ENCODE assay signal across 16 cellular contexts in the genomic region with DNA sequence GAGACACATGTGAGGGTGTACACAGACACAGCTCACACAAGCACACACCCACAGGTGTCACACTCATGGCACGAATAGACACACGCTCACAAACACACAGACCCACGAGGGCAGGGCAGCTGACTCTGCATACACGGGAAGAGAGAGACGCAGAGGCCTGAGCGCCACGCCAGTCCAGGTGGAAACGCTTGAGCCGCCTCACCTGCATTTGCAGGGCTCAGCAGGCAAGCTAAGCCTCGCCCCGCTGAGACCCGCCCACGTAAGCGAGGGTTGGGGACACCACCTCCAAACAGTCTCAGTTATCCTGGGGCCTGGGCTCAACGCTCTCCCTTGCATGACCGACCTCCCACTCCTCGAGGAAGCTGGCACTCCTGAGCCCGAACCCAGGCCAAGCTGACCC.
A peak's percentile ranks its signal among the peaks of the same experiment; 100 is the strongest.
DNase-seq lines count a peak whose midpoint lies in the region; ATAC-seq and TF ChIP-seq lines count a peak whose summit lies in the region.
"Had no signal": no experiment of that assay in that cellular context is flagged by ENCODE, and none has a peak within 500 bp of the region (broad histone marks: within the 10 kb centered on the region; RNA-seq: fewer than 3 reads in every experiment).

No MANE protein-coding gene starts in this region.

- H3K4me3 Mint-ChIP-seq in WTC11: no peak overlapping the region
- H3K4me3 Mint-ChIP-seq: dendritic cell treated with granulocyte-macrophage colony-stimulating factor and Interleukin-4, amounts not matched to agents 40 ng/mL and 50 ng/mL, for 4 days had no signal

- CTCF ChIA-PET in WTC11 (lab: Charles Lee): interaction anchor here (1.2 kb wide), 1 partner anchor 10 kb away, joined by 4 read pairs; no protein-coding TSS in a partner anchor

- peak; percentile 8 for DNase-seq in activated gamma-delta T cell (lab: John Stamatoyannopoulos, UW)
- no peak for DNase-seq in activated gamma-delta T cell treated with Interleukin-2 at 50 U/mL for 16 hours
- DNase-seq in WTC11 (ENCODE audit: low spot score): peak; percentile 27
- peak; percentile 68 for DNase-seq in left kidney (ENCODE audit: low read depth, low spot score)
- DNase-seq in thoracic aorta (ENCODE audit: low spot score): no peak
- DNase-seq: activated CD4-positive, alpha-beta T cell treated with anti-CD3 and anti-CD28 coated beads for 4 hours; NCI-H187; stimulated activated CD8-positive, alpha-beta memory T cell treated with anti-CD3 and anti-CD28 coated beads, Interleukin-4, amount 100 ng/mL, for 48 hours had no signal

- H3K27me3 ChIP-seq in thoracic aorta (replicated peaks; ENCODE audit: insufficient read depth): no peaks in the 10 kb centered on the region
- H3K27me3 ChIP-seq: uterus had no signal

- 0 out of 2 replicates have a peak overlapping the region, but pooled peaks have one; percentile 84 for H3K27ac Mint-ChIP-seq in WTC11
- H3K27ac Mint-ChIP-seq: activated T-helper 2 cell treated with anti-CD3 and anti-CD28 coated beads, Interferon-gamma antibody, Interleukin-2, Interleukin-4, amounts not matched to agents 10 μg/mL and 5 μg/mL and 100 μg/mL, durations not matched to agents 14 hours and 24 hours and 36 hours; dendritic cell treated with granulocyte-macrophage colony-stimulating factor and Interleukin-4, amounts not matched to agents 40 ng/mL and 50 ng/mL, for 4 days had no signal

- peaks cover 16% of the 10 kb centered on the region for H3K9me3 Mint-ChIP-seq in WTC11
- H3K9me3 Mint-ChIP-seq: activated T-helper 2 cell treated with anti-CD3 and anti-CD28 coated beads, Interferon-gamma antibody, Interleukin-2, Interleukin-4, amounts not matched to agents 10 μg/mL and 5 μg/mL and 100 μg/mL, durations not matched to agents 14 hours and 24 hours and 36 hours; dendritic cell treated with granulocyte-macrophage colony-stimulating factor and Interleukin-4, amounts not matched to agents 40 ng/mL and 50 ng/mL, for 4 days had no signal

- no peak overlapping the region for H3K4me3 ChIP-seq in thoracic aorta
- H3K4me3 ChIP-seq: A549, uterus had no signal

- H3K9me3 ChIP-seq in thoracic aorta: no peaks in the 10 kb centered on the region
- H3K9me3 ChIP-seq: A549, neutrophil, uterus had no signal

- peaks cover 5% of the 10 kb centered on the region; the same call in 1 of the 2 replicates for H3K27me3 Mint-ChIP-seq in WTC11 (ENCODE audit: low read depth)

- POLR2A ChIA-PET in WTC11 (lab: Charles Lee): interaction anchor here (0.6 to 0.8 kb wide), 2 partner anchors 10 to 165 kb away, joined by 3 read pairs; no protein-coding TSS in a partner anchor

- ATAC-seq in WTC11: peak; percentile 73
- ATAC-seq in thoracic aorta (ENCODE audit: insufficient number of reproducible peaks, low FRiP score, low read depth): no peak
- ATAC-seq in GM18870 (IDR thresholded peaks at IDR 0.05; ENCODE audit: unreplicated experiment): no peak
- ATAC-seq in GM21360 (IDR thresholded peaks at IDR 0.05; ENCODE audit: unreplicated experiment): no peak
- no peak for ATAC-seq in HG03378 (IDR thresholded peaks at IDR 0.05; ENCODE audit: unreplicated experiment)
- ATAC-seq: A549 had no signal

- TF ChIP-seq CTCF in WTC11 (IDR thresholded peaks at IDR 0.05) (no peak), thoracic aorta (IDR thresholded peaks at IDR 0.05) (no peak)

- peak overlapping the region; percentile 37 to 70 for H3K27ac ChIP-seq in thoracic aorta
- H3K27ac ChIP-seq: A549, neutrophil had no signal

- peaks cover 25% of the 10 kb centered on the region for H3K4me1 Mint-ChIP-seq in WTC11

- H3K4me1 ChIP-seq in thoracic aorta (ENCODE audit: control insufficient read depth in 1 of 2, low read depth in 2 of 2): peaks cover 23 to 35% of the 10 kb centered on the region in 2 donors
- H3K4me1 ChIP-seq: A549 had no signal

- no peaks in the 10 kb centered on the region for H3K36me3 ChIP-seq in thoracic aorta
- H3K36me3 ChIP-seq: neutrophil, uterus had no signal

- H3K36me3 Mint-ChIP-seq in WTC11: peaks cover 13% of the 10 kb centered on the region

TF ChIP-seq in WTC11, 78 proteins besides CTCF, POLR2A, EP300 and RAD21:
- TF ChIP-seq CREB1 (CRISPR knock-in tag; IDR thresholded peaks at IDR 0.05) (no peak), IRF1 (CRISPR knock-in tag; IDR thresholded peaks at IDR 0.05) (no peak), EMX1 (CRISPR knock-in tag; IDR thresholded peaks at IDR 0.05) (no peak), NFE2L1 (CRISPR knock-in tag; IDR thresholded peaks at IDR 0.05) (no peak), NR2C2 (CRISPR knock-in tag; IDR thresholded peaks at IDR 0.05) (no peak), OVOL2 (CRISPR knock-in tag; IDR thresholded peaks at IDR 0.05; ENCODE audit: borderline replicate concordance) (no peak), MYBL2 (CRISPR knock-in tag; IDR thresholded peaks at IDR 0.05) (no peak), GRHL2 (CRISPR knock-in tag; IDR thresholded peaks at IDR 0.05; ENCODE audit: insufficient replicate concordance, severe bottlenecking) (no peak), ZNF317 (CRISPR knock-in tag; IDR thresholded peaks at IDR 0.05; ENCODE audit: borderline replicate concordance, low read depth) (no peak), ZNF232 (CRISPR knock-in tag; IDR thresholded peaks at IDR 0.05) (no peak), ZNF671 (CRISPR knock-in tag; IDR thresholded peaks at IDR 0.05) (no peak), TEAD1 (CRISPR knock-in tag; IDR thresholded peaks at IDR 0.05) (no peak), TEAD4 (CRISPR knock-in tag; IDR thresholded peaks at IDR 0.05) (no peak), MXD4 (CRISPR knock-in tag; IDR thresholded peaks at IDR 0.05; ENCODE audit: borderline replicate concordance) (no peak)
- TF ChIP-seq, protein P1, sequence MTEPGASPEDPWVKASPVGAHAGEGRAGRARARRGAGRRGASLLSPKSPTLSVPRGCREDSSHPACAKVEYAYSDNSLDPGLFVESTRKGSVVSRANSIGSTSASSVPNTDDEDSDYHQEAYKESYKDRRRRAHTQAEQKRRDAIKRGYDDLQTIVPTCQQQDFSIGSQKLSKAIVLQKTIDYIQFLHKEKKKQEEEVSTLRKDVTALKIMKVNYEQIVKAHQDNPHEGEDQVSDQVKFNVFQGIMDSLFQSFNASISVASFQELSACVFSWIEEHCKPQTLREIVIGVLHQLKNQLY (CRISPR knock-in tag; IDR thresholded peaks at IDR 0.05): no peak
- TF ChIP-seq, protein P2, sequence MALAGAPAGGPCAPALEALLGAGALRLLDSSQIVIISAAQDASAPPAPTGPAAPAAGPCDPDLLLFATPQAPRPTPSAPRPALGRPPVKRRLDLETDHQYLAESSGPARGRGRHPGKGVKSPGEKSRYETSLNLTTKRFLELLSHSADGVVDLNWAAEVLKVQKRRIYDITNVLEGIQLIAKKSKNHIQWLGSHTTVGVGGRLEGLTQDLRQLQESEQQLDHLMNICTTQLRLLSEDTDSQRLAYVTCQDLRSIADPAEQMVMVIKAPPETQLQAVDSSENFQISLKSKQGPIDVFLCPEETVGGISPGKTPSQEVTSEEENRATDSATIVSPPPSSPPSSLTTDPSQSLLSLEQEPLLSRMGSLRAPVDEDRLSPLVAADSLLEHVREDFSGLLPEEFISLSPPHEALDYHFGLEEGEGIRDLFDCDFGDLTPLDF (CRISPR knock-in tag; IDR thresholded peaks at IDR 0.05): no peak

Comparison
In these comparisons a context has a peak if more than half of its experiments do, and no peak if none do; other contexts are left out.
1. DNase-seq: peak in activated gamma-delta T cell (single experiment), WTC11 (single experiment) and left kidney (single experiment); none in activated gamma-delta T cell treated with Interleukin-2 at 50 U/mL for 16 hours (single experiment) and thoracic aorta (single experiment).